In the genomic region with DNA sequence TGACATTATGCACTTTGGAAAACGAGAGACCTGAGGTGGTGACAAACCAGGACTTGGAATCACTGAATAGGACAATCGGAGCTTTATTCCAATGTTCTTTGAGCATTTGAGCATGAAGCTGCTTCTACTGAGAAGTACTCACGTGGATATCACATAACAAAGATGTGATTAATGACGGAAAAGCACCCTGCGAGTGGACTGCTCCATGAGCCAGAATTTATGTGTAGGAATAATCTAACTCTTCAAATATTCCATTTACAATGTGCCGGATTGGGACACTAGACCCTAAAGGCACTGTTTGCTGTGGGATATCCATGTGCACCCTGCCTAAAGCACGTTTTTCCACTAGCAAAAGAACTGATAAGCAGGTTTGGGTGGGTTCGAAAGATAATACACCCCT, we compare ENCODE assay signal across 8 cellular contexts. TPM values are rescaled to one million over a fixed set of nuclear protein-coding genes. Genes with fewer than 3 reads are reported as not detected.
DNase-seq lines count a peak whose midpoint lies in the region; ATAC-seq and TF ChIP-seq lines count a peak whose summit lies in the region.

No MANE protein-coding gene starts in this region.

- peak overlapping the region; percentile 85 for H3K4me3 Mint-ChIP-seq in activated T-cell treated with anti-CD3 and anti-CD28 coated beads, Interleukin-2, amount 50 U/mL, for 4 hours
- H3K4me3 Mint-ChIP-seq in activated naive CD8-positive, alpha-beta T cell treated with anti-CD3 and anti-CD28 coated beads, Interleukin-2, amount 50 U/mL, for 24 hours, result peak overlapping the region; percentile 78

- H3K36me3 ChIP-seq in thoracic aorta, result no peaks in the 10 kb centered on the region

- no peaks in the 10 kb centered on the region for H3K9me3 ChIP-seq in thoracic aorta

- no peak for TF ChIP-seq CTCF in thoracic aorta (IDR thresholded peaks at IDR 0.05)

- no peaks in the 10 kb centered on the region for H3K27me3 ChIP-seq in thoracic aorta (replicated peaks; ENCODE audit: insufficient read depth)

- H3K36me3 Mint-ChIP-seq in activated T-cell treated with anti-CD3 and anti-CD28 coated beads, Interleukin-2, amount 50 U/mL, for 4 hours (ENCODE audit: insufficient read depth), result peaks cover 6% of the 10 kb centered on the region
- H3K36me3 Mint-ChIP-seq in activated naive CD8-positive, alpha-beta T cell treated with anti-CD3 and anti-CD28 coated beads, Interleukin-2, amount 50 U/mL, for 24 hours (ENCODE audit: low read depth), result peaks cover 14% of the 10 kb centered on the region

- H3K9me3 Mint-ChIP-seq in activated T-cell treated with anti-CD3 and anti-CD28 coated beads, Interleukin-2, amount 50 U/mL, for 4 hours, result peaks cover 3% of the 10 kb centered on the region
- peaks cover 4% of the 10 kb centered on the region for H3K9me3 Mint-ChIP-seq in activated naive CD8-positive, alpha-beta T cell treated with anti-CD3 and anti-CD28 coated beads, Interleukin-2, amount 50 U/mL, for 24 hours

- peaks cover 13 to 30% of the 10 kb centered on the region in 2 donors for H3K4me1 ChIP-seq in thoracic aorta (ENCODE audit: control insufficient read depth in 1 of 2, low read depth in 2 of 2)

- H3K4me1 Mint-ChIP-seq in activated T-cell treated with anti-CD3 and anti-CD28 coated beads, Interleukin-2, amount 50 U/mL, for 4 hours (ENCODE audit: low read depth), result peaks cover 26% of the 10 kb centered on the region
- peaks cover 35% of the 10 kb centered on the region for H3K4me1 Mint-ChIP-seq in activated naive CD8-positive, alpha-beta T cell treated with anti-CD3 and anti-CD28 coated beads, Interleukin-2, amount 50 U/mL, for 24 hours

- peak overlapping the region; percentile 76 for H3K27ac Mint-ChIP-seq in activated naive CD8-positive, alpha-beta T cell treated with anti-CD3 and anti-CD28 coated beads, Interleukin-2, amount 50 U/mL, for 24 hours

- H3K4me3 ChIP-seq in thoracic aorta, result peak overlapping the region; percentile 91

- no peak for DNase-seq in activated T-cell treated with anti-CD3 and anti-CD28 coated beads, Interleukin-2, amount 50 U/mL, for 4 hours
- no peak for DNase-seq in activated T-cell treated with anti-CD3 and anti-CD28 coated beads, Interleukin-2, amount 50 U/mL, for 1 hour
- no peak for DNase-seq in activated naive CD8-positive, alpha-beta T cell treated with anti-CD3 and anti-CD28 coated beads, Interleukin-2, amount 50 U/mL, for 24 hours
- DNase-seq in left kidney (ENCODE audit: low read depth, low spot score) (peak; percentile 73), thoracic aorta (ENCODE audit: low spot score) (no peak), NK-92 (lab: John Stamatoyannopoulos, UW; ENCODE audit: unreplicated experiment) (no peak), NCI-H2196 treated with DMSO at 0.1 percent for 48 hours (lab: John Stamatoyannopoulos, UW; ENCODE audit: unreplicated experiment) (no peak)

- peak overlapping the region; percentile 87 to 99 for H3K27ac ChIP-seq in thoracic aorta

- H3K27me3 Mint-ChIP-seq in activated T-cell treated with anti-CD3 and anti-CD28 coated beads, Interleukin-2, amount 50 U/mL, for 4 hours (ENCODE audit: low read depth), result no peaks in the 10 kb centered on the region
- H3K27me3 Mint-ChIP-seq in activated naive CD8-positive, alpha-beta T cell treated with anti-CD3 and anti-CD28 coated beads, Interleukin-2, amount 50 U/mL, for 24 hours, result no peaks in the 10 kb centered on the region

- ATAC-seq in activated T-cell treated with anti-CD3 and anti-CD28 coated beads, Interleukin-2, amount 50 U/mL, for 4 hours, result no peak
- no peak for ATAC-seq in activated naive CD8-positive, alpha-beta T cell treated with anti-CD3 and anti-CD28 coated beads, Interleukin-2, amount 50 U/mL, for 24 hours
- ATAC-seq in thoracic aorta (ENCODE audit: insufficient number of reproducible peaks, low FRiP score, low read depth) (peak; percentile 27), GM18870 (IDR thresholded peaks at IDR 0.05; ENCODE audit: unreplicated experiment) (no peak)

RNA-seq across cellular contexts. Expression of gene DUSP16, which starts 0.9 kb away (rescaled TPM):
- 10 to 100 TPM; 24.0 to 40.8 (median 34.9) TPM for total RNA-seq in activated T-cell treated with anti-CD3 and anti-CD28 coated beads, Interleukin-2, amount 50 U/mL, for 4 hours
- total RNA-seq in thoracic aorta, result 10 to 100 TPM; 12.9 to 23.4 TPM

RNA-seq across cellular contexts. Expression of gene CREBL2, which starts 48.1 kb away (rescaled TPM):
- 10 to 100 TPM; 14.4 to 16.9 (median 14.8) TPM for total RNA-seq in activated T-cell treated with anti-CD3 and anti-CD28 coated beads, Interleukin-2, amount 50 U/mL, for 4 hours
- 10 to 100 TPM; 41.7 to 44.6 TPM for total RNA-seq in thoracic aorta
